ENCODE assay signal across 22 cellular contexts in genomic region chr4:118158946-118159345, GRCh38.
DNase-seq lines count a peak whose midpoint lies in the region; ATAC-seq, FAIRE-seq and TF ChIP-seq lines count a peak whose summit lies in the region.
"Had no signal": no experiment of that assay in that cellular context is flagged by ENCODE, and none has a peak within 500 bp of the region (broad histone marks: within the 10 kb centered on the region; RNA-seq: fewer than 3 reads in every experiment).

No MANE protein-coding gene starts in this region.

- H3K14ac ChIP-seq in mesenchymal stem cell (ENCODE audit: low read length in 2 of 2) = no peak overlapping the region

- no peak overlapping the region for H3K23ac ChIP-seq in mesenchymal stem cell (ENCODE audit: low read length in 2 of 2)

- H4K8ac ChIP-seq in mesenchymal stem cell (ENCODE audit: low read length) = no peak overlapping the region

- H2BK120ac ChIP-seq in mesenchymal stem cell (ENCODE audit: low read depth, low read length) = no peak overlapping the region

- BruUV-seq in HepG2 (replicated peaks; lab: Mats Ljungman, UMichigan) = no TSS peak

- H3K4me1 ChIP-seq in ectodermal cell (ENCODE audit: control insufficient read depth, insufficient read depth, low read length) = no peaks in the 10 kb centered on the region
- H3K4me1 ChIP-seq in mesenchymal stem cell (ENCODE audit: control insufficient read depth, insufficient read depth, low read depth, low read length) = no peaks in the 10 kb centered on the region
- no peaks in the 10 kb centered on the region for H3K4me1 ChIP-seq in HepG2 (ENCODE audit: insufficient read depth, low read length)
- H3K4me1 ChIP-seq: BLaER1 treated with 17β-estradiol and CSF1 and Interleukin-3, amounts not matched to agents 10 nM and 100 nM had no signal

- in situ Hi-C loops in HepG2 (cut with HindIII; ENCODE audit: extremely low pct_ligation_motif_present, low pct_unique_long_range_greater_than_20kb) = no loop called here

- H3K9ac ChIP-seq in mesenchymal stem cell (ENCODE audit: low read length) (no peak overlapping the region), HepG2 (ENCODE audit: insufficient read depth, low read depth, low read length) (no peak overlapping the region)
- H3K9ac ChIP-seq: BLaER1 treated with 17β-estradiol and CSF1 and Interleukin-3, amounts not matched to agents 10 nM and 100 nM; GM23248 had no signal

- DNase-seq in DMS 273 (lab: John Stamatoyannopoulos, UW; ENCODE audit: unreplicated experiment) = peak; percentile 4
- DNase-seq in DMS 273 treated with DMSO at 0.1 percent for 48 hours (lab: John Stamatoyannopoulos, UW) = no peak
- DNase-seq in mesenchymal stem cell = peak; percentile 13
- no peak for DNase-seq in HepG2 (ENCODE audit: low spot score)
- DNase-seq in hippocampal formation (lab: John Stamatoyannopoulos, UW) = no peak
- no peak for DNase-seq in NOMO-1 treated with DMSO at 0.1 percent for 48 hours (lab: John Stamatoyannopoulos, UW; ENCODE audit: unreplicated experiment)
- DNase-seq: ACHN; CD8-positive, alpha-beta T cell; GM23248; H9; HFFc6; MG63; NCI-H1417; NCI-H187; NCI-H69 had no signal

- intact Hi-C loops in HepG2 (cut with micrococcal nuclease; ENCODE audit: unreplicated experiment) = no loop called here

- H4K20me1 ChIP-seq in HepG2 (ENCODE audit: insufficient read depth, low read length) = no peaks in the 10 kb centered on the region
- H4K20me1 ChIP-seq: BLaER1 treated with 17β-estradiol and CSF1 and Interleukin-3, amounts not matched to agents 10 nM and 100 nM had no signal

- no peak for TF ChIP-seq RAD21 in HepG2 (CRISPR knock-in tag; IDR thresholded peaks at IDR 0.05)

- no peaks in the 10 kb centered on the region for H3K79me2 ChIP-seq in HepG2 (ENCODE audit: insufficient read depth, low read length)

- no peak for TF ChIP-seq POLR2A in HepG2 (IDR thresholded peaks at IDR 0.05; ENCODE audit: insufficient read depth in 1 of 2, low read depth in 2 of 2, low read length in 2 of 2)

- no peak overlapping the region for H2BK15ac ChIP-seq in mesenchymal stem cell (ENCODE audit: low read depth, poor library complexity, severe bottlenecking)

- no peak overlapping the region for H2BK12ac ChIP-seq in mesenchymal stem cell (ENCODE audit: low read length in 2 of 2)

- no peak overlapping the region for H3K4me2 ChIP-seq in mesenchymal stem cell (ENCODE audit: low read length, poor library complexity, severe bottlenecking)
- H3K4me2 ChIP-seq in HepG2 (ENCODE audit: low read depth, low read length) = no peak overlapping the region
- H3K4me2 ChIP-seq: BLaER1 treated with 17β-estradiol and CSF1 and Interleukin-3, amounts not matched to agents 10 nM and 100 nM had no signal

- POLR2A ChIA-PET in HepG2 (lab: Yijun Ruan, JAX) = no interaction called here

- CTCF ChIA-PET in HepG2 (lab: Yijun Ruan, JAX; ENCODE audit: low intra/inter-chr PET ratio, low total read pairs) = no interaction called here

- TF ChIP-seq EP300 in HepG2 (IDR thresholded peaks at IDR 0.05; ENCODE audit: low read depth in 2 of 2, low read length in 2 of 2) (no peak), HepG2 (CRISPR knock-in tag; IDR thresholded peaks at IDR 0.05; ENCODE audit: borderline replicate concordance) (no peak)

- H3K4ac ChIP-seq in mesenchymal stem cell (ENCODE audit: low read depth in 1 of 2, low read length in 2 of 2) = no peak overlapping the region

- no peaks in the 10 kb centered on the region for H3K9me3 ChIP-seq in ectodermal cell (ENCODE audit: control insufficient read depth, low read length)
- peaks cover 4% of the 10 kb centered on the region for H3K9me3 ChIP-seq in mesenchymal stem cell (ENCODE audit: control insufficient read depth, low read length)
- peaks cover 6% of the 10 kb centered on the region; the same call in 1 of the 2 replicates for H3K9me3 ChIP-seq in HepG2 (ENCODE audit: low read length)
- H3K9me3 ChIP-seq: MG63 had no signal

- no peaks in the 10 kb centered on the region for H3K79me1 ChIP-seq in mesenchymal stem cell (replicated peaks; ENCODE audit: low read length, poor library complexity, severe bottlenecking)

- WGBS in ectodermal cell, 2 experiments = 95 to 100% methylated on average over 2 of the region's 2 CpGs
- 100% methylated on average over 2 of the region's 2 CpGs for WGBS in mesenchymal stem cell
- 38% methylated on average over 2 of the region's 2 CpGs for WGBS in HepG2 (ENCODE audit: low lambda C conversion rate)

- no peak overlapping the region for H4K91ac ChIP-seq in mesenchymal stem cell (ENCODE audit: low read length)

- H2BK5ac ChIP-seq in mesenchymal stem cell (ENCODE audit: low read depth, low read length, poor library complexity, severe bottlenecking) = no peak overlapping the region

- peak overlapping the region; percentile 11 for H3K27ac ChIP-seq in ectodermal cell (ENCODE audit: insufficient read depth, low read depth, low read length, poor library complexity, severe bottlenecking)
- H3K27ac ChIP-seq in mesenchymal stem cell (ENCODE audit: low read length, poor library complexity, severe bottlenecking) = no peak overlapping the region
- H3K27ac ChIP-seq in HepG2 (ENCODE audit: extremely low read length, insufficient read depth, low read length) = no peak overlapping the region
- H3K27ac ChIP-seq: 22Rv1; BLaER1 treated with 17β-estradiol and CSF1 and Interleukin-3, amounts not matched to agents 10 nM and 100 nM; GM23248 had no signal

- FAIRE-seq in HepG2 (lab: Jason Lieb, UNC) = no peak
- FAIRE-seq: GM12878, K562 had no signal

- no peaks in the 10 kb centered on the region for H3K36me3 ChIP-seq in ectodermal cell (ENCODE audit: control insufficient read depth, insufficient read depth, low read length)
- H3K36me3 ChIP-seq in mesenchymal stem cell (ENCODE audit: control insufficient read depth in 1 of 2, insufficient read depth in 2 of 2, low read depth in 1 of 2, low read length in 2 of 2) = no peaks in the 10 kb centered on the region
- no peaks in the 10 kb centered on the region for H3K36me3 ChIP-seq in HepG2 (replicated peaks in 1 of 2; ENCODE audit: control insufficient read depth in 1 of 2, insufficient read depth in 2 of 2, low read length in 2 of 2)
- H3K36me3 ChIP-seq: BLaER1 treated with 17β-estradiol and CSF1 and Interleukin-3, amounts not matched to agents 10 nM and 100 nM; MG63 had no signal

- H2AFZ ChIP-seq in mesenchymal stem cell (ENCODE audit: low read depth, low read length) (no peak overlapping the region), HepG2 (ENCODE audit: low read length) (no peak overlapping the region)
- H2AFZ ChIP-seq: GM23248 had no signal

- H3K27me3 ChIP-seq in ectodermal cell (ENCODE audit: control insufficient read depth, insufficient read depth, low read length, poor library complexity, severe bottlenecking) (no peaks in the 10 kb centered on the region), mesenchymal stem cell (ENCODE audit: control insufficient read depth in 1 of 2, insufficient read depth in 1 of 2, low read length in 2 of 2) (no peaks in the 10 kb centered on the region), HepG2 (ENCODE audit: control insufficient read depth in 1 of 2, insufficient read depth in 2 of 2, low read length in 2 of 2) (no peaks in the 10 kb centered on the region)
- H3K27me3 ChIP-seq: BLaER1 treated with 17β-estradiol and CSF1 and Interleukin-3, amounts not matched to agents 10 nM and 100 nM; MG63 had no signal

- no peak overlapping the region for H2AK5ac ChIP-seq in mesenchymal stem cell (ENCODE audit: low read length, severe bottlenecking)

- TF ChIP-seq CTCF in HepG2 (CRISPR knock-in tag; IDR thresholded peaks at IDR 0.05) = no peak

- no peak overlapping the region for H3K18ac ChIP-seq in mesenchymal stem cell (ENCODE audit: low read depth in 1 of 2, low read length in 2 of 2)

- no peak overlapping the region for H3K4me3 ChIP-seq in ectodermal cell (ENCODE audit: insufficient read depth, low read depth, low read length)
- H3K4me3 ChIP-seq in mesenchymal stem cell (ENCODE audit: insufficient read depth in 1 of 2, low read depth in 1 of 2, low read length in 2 of 2) = no peak overlapping the region
- H3K4me3 ChIP-seq in HepG2 (replicated peaks in 1 of 3; ENCODE audit: insufficient read depth in 1 of 3, low read depth in 2 of 3, low read length in 3 of 3) = no peak overlapping the region
- H3K4me3 ChIP-seq: BLaER1 treated with 17β-estradiol and CSF1 and Interleukin-3, amounts not matched to agents 10 nM and 100 nM; GM12878; GM23248; K562; MG63 had no signal

- ATAC-seq in HepG2 (no peak), GM18858 (IDR thresholded peaks at IDR 0.05; ENCODE audit: unreplicated experiment) (no peak)
- ATAC-seq: CD8-positive, alpha-beta T cell; GM12878; K562; SK-N-SH treated with all-trans-retinoic acid at 6 μM for 48 hours had no signal

TF ChIP-seq in HepG2, 621 proteins besides CTCF, POLR2A, EP300 and RAD21 (continues in another document):
- TF ChIP-seq ZNF746 (CRISPR knock-in tag; IDR thresholded peaks at IDR 0.05) = no peak
- TF ChIP-seq, protein P1, sequence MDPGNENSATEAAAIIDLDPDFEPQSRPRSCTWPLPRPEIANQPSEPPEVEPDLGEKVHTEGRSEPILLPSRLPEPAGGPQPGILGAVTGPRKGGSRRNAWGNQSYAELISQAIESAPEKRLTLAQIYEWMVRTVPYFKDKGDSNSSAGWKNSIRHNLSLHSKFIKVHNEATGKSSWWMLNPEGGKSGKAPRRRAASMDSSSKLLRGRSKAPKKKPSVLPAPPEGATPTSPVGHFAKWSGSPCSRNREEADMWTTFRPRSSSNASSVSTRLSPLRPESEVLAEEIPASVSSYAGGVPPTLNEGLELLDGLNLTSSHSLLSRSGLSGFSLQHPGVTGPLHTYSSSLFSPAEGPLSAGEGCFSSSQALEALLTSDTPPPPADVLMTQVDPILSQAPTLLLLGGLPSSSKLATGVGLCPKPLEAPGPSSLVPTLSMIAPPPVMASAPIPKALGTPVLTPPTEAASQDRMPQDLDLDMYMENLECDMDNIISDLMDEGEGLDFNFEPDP (CRISPR knock-in tag; conservative IDR thresholded peaks at IDR 0.05) = no peak
- TF ChIP-seq MEIS2 (CRISPR knock-in tag; IDR thresholded peaks at IDR 0.05) = no peak
- no peak for TF ChIP-seq NFYB (CRISPR knock-in tag; IDR thresholded peaks at IDR 0.05)
- no peak for TF ChIP-seq ZNF326 (CRISPR knock-in tag; IDR thresholded peaks at IDR 0.05; ENCODE audit: borderline replicate concordance)
- no peak for TF ChIP-seq EHMT2 (IDR thresholded peaks at IDR 0.05; ENCODE audit: borderline replicate concordance, low read depth, low read length)
- no peak for TF ChIP-seq CENPBD1 (CRISPR knock-in tag; IDR thresholded peaks at IDR 0.05; ENCODE audit: borderline replicate concordance, low read depth)
- no peak for TF ChIP-seq BCL6 (CRISPR knock-in tag; IDR thresholded peaks at IDR 0.05)
- no peak for TF ChIP-seq ZNF556 (CRISPR knock-in tag; IDR thresholded peaks at IDR 0.05; ENCODE audit: borderline replicate concordance)
- TF ChIP-seq RAD51 (IDR thresholded peaks at IDR 0.05; ENCODE audit: borderline replicate concordance) = no peak
- TF ChIP-seq HNF4A (CRISPR knock-in tag; IDR thresholded peaks at IDR 0.05) = no peak
- TF ChIP-seq ZFP62 (CRISPR knock-in tag; IDR thresholded peaks at IDR 0.05) = no peak
- TF ChIP-seq POLR2AphosphoS5 (IDR thresholded peaks at IDR 0.05; ENCODE audit: low read depth, low read length) = no peak

Comparison
In these comparisons a context has a peak if more than half of its experiments do, and no peak if none do; other contexts are left out.
1. DNase-seq: peak in DMS 273 (single experiment) and mesenchymal stem cell (single experiment); none in DMS 273 treated with DMSO at 0.1 percent for 48 hours (single experiment), HepG2 (single experiment), hippocampal formation (0 of 2) and NOMO-1 treated with DMSO at 0.1 percent for 48 hours (single experiment).